In the genomic region with DNA sequence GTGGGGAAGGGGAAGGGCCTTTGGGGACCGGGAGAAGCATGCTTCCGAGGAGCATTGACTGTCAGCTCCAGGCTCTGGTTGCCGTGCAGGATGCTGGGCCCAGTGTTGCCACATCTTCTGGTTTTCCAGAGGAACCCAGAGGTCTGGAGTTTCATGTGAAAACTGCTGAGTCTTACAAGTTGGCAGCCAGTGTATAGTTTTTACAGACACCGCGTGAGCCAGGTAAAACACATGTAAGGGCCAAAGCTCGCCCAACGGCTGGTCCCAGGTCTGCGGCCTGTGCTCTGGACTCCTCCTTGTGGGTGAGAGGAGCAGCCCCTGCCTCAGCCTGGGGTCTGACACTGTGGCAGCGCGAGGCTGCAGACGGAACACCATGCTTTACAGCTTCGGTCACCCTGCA, we compare ENCODE assay signal across 12 cellular contexts.
"Had no signal": no experiment of that assay in that cellular context is flagged by ENCODE, and none has a peak within 500 bp of the region (broad histone marks: within the 10 kb centered on the region; RNA-seq: fewer than 3 reads in every experiment).

No MANE protein-coding gene starts in this region.

- DNase-seq: activated CD4-positive, alpha-beta T cell treated with anti-CD3 and anti-CD28 coated beads, Interleukin-2, amount 50 U/mL, for 1 hour; activated T-cell treated with anti-CD3 and anti-CD28 coated beads, Interleukin-2, amount 50 U/mL, for 48 hours; brain microvascular endothelial cell; heart left ventricle; mesendoderm; ovary; stimulated activated CD4-positive, alpha-beta T cell treated with anti-CD3 and anti-CD28 coated beads, Interleukin-12 subunit alpha, Interleukin-12 subunit beta, amount 100 ng/mL, for 4 hours; stimulated activated naive CD4-positive, alpha-beta T cell; T1000; testis; WERI-Rb-1 had no signal

- H3K9me3 ChIP-seq: heart left ventricle, ovary, testis had no signal

- H3K36me3 ChIP-seq: brain microvascular endothelial cell, ovary, WERI-Rb-1 had no signal

- ATAC-seq: heart left ventricle had no signal

- H3K27me3 ChIP-seq: brain microvascular endothelial cell, heart left ventricle, ovary, testis had no signal

- H3K9me3 Mint-ChIP-seq: neural crest cell had no signal

- H3K27ac ChIP-seq: brain microvascular endothelial cell, heart left ventricle, ovary, testis, WERI-Rb-1 had no signal

- H3K4me3 ChIP-seq: heart left ventricle, ovary, testis had no signal

- H3K4me3 Mint-ChIP-seq: neural crest cell had no signal
